ENCODE assay signal across 1 cellular context in genomic region chr1:9181990-9182783, GRCh38.
TF ChIP-seq lines count a peak whose summit lies in the region.

No MANE protein-coding gene starts in this region.

TF ChIP-seq in GM23338, 12 proteins besides CTCF, POLR2A, EP300 and RAD21 (continued from another document):
- TF ChIP-seq ZNF462 (CRISPR knock-in tag; IDR thresholded peaks at IDR 0.05): no peak
- TF ChIP-seq REST (IDR thresholded peaks at IDR 0.05; ENCODE audit: unreplicated experiment): no peak
- no peak for TF ChIP-seq CREB1 (CRISPR knock-in tag; IDR thresholded peaks at IDR 0.05; ENCODE audit: low read depth)
- TF ChIP-seq NANOG (IDR thresholded peaks at IDR 0.05; ENCODE audit: borderline replicate concordance): no peak
